In the genomic region with DNA sequence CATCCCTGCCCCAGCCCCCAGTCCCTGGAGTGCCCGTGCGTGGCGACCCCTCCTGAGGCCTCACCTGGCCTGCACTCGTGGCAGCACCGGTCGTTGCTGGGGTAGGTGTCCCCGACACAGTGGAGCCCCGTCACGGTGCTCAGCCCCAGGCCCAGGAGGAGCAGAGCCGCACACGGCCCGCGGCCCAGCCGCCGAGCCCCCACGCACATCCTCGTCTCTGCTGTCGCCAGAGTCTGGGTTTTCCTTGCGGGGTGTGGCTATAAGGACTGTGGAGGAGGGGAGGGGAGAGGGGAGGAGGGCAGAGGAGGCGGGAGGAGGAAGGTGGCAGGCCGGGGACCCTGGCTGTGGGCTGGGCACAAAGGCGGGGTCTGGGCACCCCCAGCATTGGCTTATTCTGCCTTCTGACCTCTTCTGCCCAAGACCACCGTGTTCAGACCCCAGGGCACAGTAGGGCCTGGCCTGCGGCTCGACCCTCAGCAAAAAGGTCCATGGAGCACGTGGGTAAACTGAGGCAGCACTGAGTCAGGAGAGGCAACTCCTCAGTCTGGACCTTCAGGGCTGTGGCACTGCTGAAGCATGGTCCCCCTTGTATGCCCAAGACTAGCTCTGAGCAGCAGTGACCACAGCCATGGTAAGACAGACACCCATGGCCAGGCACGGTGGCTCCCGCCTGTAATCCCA, we compare ENCODE assay signal across 12 cellular contexts. TPM values are rescaled to one million over a fixed set of nuclear protein-coding genes. Genes with fewer than 3 reads are reported as not detected.
DNase-seq lines count a peak whose midpoint lies in the region; ATAC-seq and TF ChIP-seq lines count a peak whose summit lies in the region.
"Had no signal": no experiment of that assay in that cellular context is flagged by ENCODE, and none has a peak within 500 bp of the region (broad histone marks: within the 10 kb centered on the region; RNA-seq: fewer than 3 reads in every experiment).

TNFRSF4 (minus strand) TSS at position 235 of the 681 bp plus-strand sequence; CDS start at position 209, 26 bp downstream.

- H3K9me3 ChIP-seq in breast epithelium (no peaks in the 10 kb centered on the region), lung (ENCODE audit: control insufficient read depth in 2 of 2, insufficient read depth in 1 of 2, low read length in 1 of 2) (peaks cover 0 to 2% of the 10 kb centered on the region in 2 donors), upper lobe of left lung (no peaks in the 10 kb centered on the region)
- H3K9me3 ChIP-seq: neutrophil had no signal

- TF ChIP-seq CTCF in breast epithelium (IDR thresholded peaks at IDR 0.05) (no peak), MCF 10A (IDR thresholded peaks at IDR 0.05; ENCODE audit: unreplicated experiment) (no peak), lung (IDR thresholded peaks at IDR 0.05; ENCODE audit: control extremely low read depth, extremely low read depth) (no peak), upper lobe of left lung (IDR thresholded peaks at IDR 0.05) (no peak), dorsolateral prefrontal cortex (IDR thresholded peaks at IDR 0.05 in 54 of 56, conservative IDR thresholded peaks at IDR 0.05 in 2 of 56; ENCODE audit: low read depth in 1 of 56, partially characterized antibody in 56 of 56) (no peak)

- H3K36me3 Mint-ChIP-seq in MCF 10A (ENCODE audit: insufficient read depth, unreplicated experiment), result peaks cover 16% of the 10 kb centered on the region
- peaks cover 100% of the 10 kb centered on the region for H3K36me3 Mint-ChIP-seq in activated T-helper 17 cell treated with anti-CD3 and anti-CD28 coated beads, Interleukin-2, amount 50 U/mL, for 72 hours (ENCODE audit: low read depth)

- H3K4me1 ChIP-seq in breast epithelium, result peaks cover 0 to 1% of the 10 kb centered on the region in 2 donors
- peaks cover 0 to 28% of the 10 kb centered on the region in 2 donors for H3K4me1 ChIP-seq in lung (ENCODE audit: control insufficient read depth in 2 of 2, insufficient read depth in 2 of 2, low read length in 2 of 2)
- peaks cover 20 to 46% (median 36%) of the 10 kb centered on the region in 4 donors for H3K4me1 ChIP-seq in upper lobe of left lung

- H3K4me1 Mint-ChIP-seq in MCF 10A (ENCODE audit: insufficient read depth, unreplicated experiment), result peaks cover 1% of the 10 kb centered on the region
- H3K4me1 Mint-ChIP-seq in activated T-helper 17 cell treated with anti-CD3 and anti-CD28 coated beads, Interleukin-2, amount 50 U/mL, for 72 hours, result peaks cover 5% of the 10 kb centered on the region

- no peaks in the 10 kb centered on the region for H3K27me3 ChIP-seq in breast epithelium
- no peaks in the 10 kb centered on the region for H3K27me3 ChIP-seq in lung (ENCODE audit: control insufficient read depth, insufficient read depth)
- no peaks in the 10 kb centered on the region for H3K27me3 ChIP-seq in upper lobe of left lung
- no peaks in the 10 kb centered on the region for H3K27me3 ChIP-seq in dorsolateral prefrontal cortex
- H3K27me3 ChIP-seq: hepatocyte had no signal

- intact Hi-C loops in breast epithelium (cut with DNase I; ENCODE audit: low total_unique reads), result no loop called here
- intact Hi-C loops in MCF 10A (cut with micrococcal nuclease), result no loop called here
- intact Hi-C loops in dorsolateral prefrontal cortex (cut with DNase I), result no loop called here

- H3K4me3 Mint-ChIP-seq in MCF 10A (ENCODE audit: unreplicated experiment), result no peak within 1 kb of the TSS
- H3K4me3 Mint-ChIP-seq in activated T-helper 17 cell treated with anti-CD3 and anti-CD28 coated beads, Interleukin-2, amount 50 U/mL, for 72 hours, result peak within 1 kb of the TSS; percentile 95

- H3K27ac Mint-ChIP-seq in MCF 10A (ENCODE audit: low read depth, unreplicated experiment), result no peak within 1 kb of the TSS
- peak within 1 kb of the TSS; percentile 98 for H3K27ac Mint-ChIP-seq in activated T-helper 17 cell treated with anti-CD3 and anti-CD28 coated beads, Interleukin-2, amount 50 U/mL, for 72 hours

- DNase-seq in breast epithelium (ENCODE audit: low spot score in 2 of 2) (no peak), MCF 10A (ENCODE audit: unreplicated experiment) (no peak), lung (ENCODE audit: low spot score) (no peak), upper lobe of left lung (no peak), dorsolateral prefrontal cortex (no peak)

- no peak for TF ChIP-seq EP300 in upper lobe of left lung (IDR thresholded peaks at IDR 0.05)

- peak; percentile 8 for ATAC-seq in activated T-helper 17 cell treated with anti-CD3 and anti-CD28 coated beads, Interleukin-2, amount 50 U/mL, for 72 hours (replicated peaks)
- ATAC-seq in lung (ENCODE audit: insufficient read depth, low FRiP score) (no peak), upper lobe of left lung (ENCODE audit: low FRiP score in 2 of 2) (no peak), GM19455 (IDR thresholded peaks at IDR 0.05; ENCODE audit: unreplicated experiment) (no peak), HG03045 (IDR thresholded peaks at IDR 0.05; ENCODE audit: unreplicated experiment) (no peak)

- no peaks in the 10 kb centered on the region for H3K27me3 Mint-ChIP-seq in MCF 10A (ENCODE audit: insufficient read depth, unreplicated experiment)
- no peaks in the 10 kb centered on the region for H3K27me3 Mint-ChIP-seq in activated T-helper 17 cell treated with anti-CD3 and anti-CD28 coated beads, Interleukin-2, amount 50 U/mL, for 72 hours

- no peaks in the 10 kb centered on the region for H3K9me3 Mint-ChIP-seq in MCF 10A (ENCODE audit: unreplicated experiment)
- no peaks in the 10 kb centered on the region for H3K9me3 Mint-ChIP-seq in activated T-helper 17 cell treated with anti-CD3 and anti-CD28 coated beads, Interleukin-2, amount 50 U/mL, for 72 hours

- H3K27ac ChIP-seq in breast epithelium (peak within 1 kb of the TSS in 1 of 2 donors; percentile 55), lung (ENCODE audit: low read depth in 1 of 2, low read length in 1 of 2) (peak within 1 kb of the TSS; percentile 51 to 69), upper lobe of left lung (peak within 1 kb of the TSS; percentile 28 to 81 (median 66)), dorsolateral prefrontal cortex (peak within 1 kb of the TSS in 5 of 59 donors; percentile 20 to 51 (median 39))
- H3K27ac ChIP-seq: hepatocyte, neutrophil, VCaP had no signal

- POLR2A ChIA-PET in MCF 10A (lab: Yijun Ruan, JAX), result no interaction called here

- 43 to 49% methylated on average over 24 to 28 of the region's 28 CpGs for WGBS in lung, 2 donors
- WGBS in upper lobe of left lung, 2 donors, result 48 to 49% methylated on average over 7 to 18 of the region's 28 CpGs

- TF ChIP-seq POLR2A in breast epithelium (IDR thresholded peaks at IDR 0.05) (no peak), upper lobe of left lung (IDR thresholded peaks at IDR 0.05) (no peak)

- CTCF ChIA-PET in MCF 10A (lab: Yijun Ruan, JAX), result no interaction called here

- BruUV-seq in MCF 10A (replicated peaks; lab: Mats Ljungman, UMichigan), result no TSS peak

- H3K36me3 ChIP-seq in breast epithelium (no peaks in the 10 kb centered on the region), lung (ENCODE audit: control insufficient read depth in 2 of 2, insufficient read depth in 2 of 2, low read length in 2 of 2) (peaks cover 8 to 34% of the 10 kb centered on the region in 2 donors), upper lobe of left lung (peaks cover 9 to 33% (median 27%) of the 10 kb centered on the region in 4 donors)

- H3K4me3 ChIP-seq in breast epithelium, result peak within 1 kb of the TSS; percentile 23 to 60 (median 40)
- H3K4me3 ChIP-seq in lung, result peak within 1 kb of the TSS; percentile 33
- H3K4me3 ChIP-seq in upper lobe of left lung, result peak within 1 kb of the TSS in 3 of 4 donors; percentile 33 to 51 (median 42)
- peak within 1 kb of the TSS in 19 of 59 donors; percentile 4 to 48 (median 29) for H3K4me3 ChIP-seq in dorsolateral prefrontal cortex
- H3K4me3 ChIP-seq: hepatocyte had no signal

RNA-seq across cellular contexts. Expression of gene TNFRSF4, which starts in this region (rescaled TPM):
- total RNA-seq in breast epithelium (1 to 10 TPM in 2 of 3 donors, under 1 TPM in 1; 0.64 to 2.3 (median 1.6) TPM), MCF 10A (2022) (not detected in 2 replicates), lung (1 to 10 TPM; 3.6 to 5.3 TPM), upper lobe of left lung (10 to 100 TPM in 2 of 6 donors, 1 to 10 TPM in 3, under 1 TPM in 1; 0.46 to 15.4 (median 2.4) TPM), dorsolateral prefrontal cortex (1 to 10 TPM in 79 of 120 experiments, under 1 TPM in 36, not detected in 5; 0.31 to 5.8 (median 1.4) TPM)
- total RNA-seq in activated T-helper 17 cell treated with anti-CD3 and anti-CD28 coated beads, Interleukin-2, amount 50 U/mL, for 72 hours, result 1,000 to 10,000 TPM in 1 of 2 donors, 100 to 1,000 TPM in 1; 384 to 1,007 TPM
- 10 to 100 TPM in 1 of 2 donors, 1 to 10 TPM in 1; 8.5 to 11.3 TPM for polyA plus RNA-seq in lung
- total RNA-seq: hepatocyte, M059J had no signal
- polyA plus RNA-seq: hepatocyte had no signal

Comparison
In these comparisons a context has a peak if more than half of its experiments do, and no peak if none do; other contexts are left out.
1. RNA of gene TNFRSF4 (total RNA-seq): 384 to 1,007 TPM in activated T-helper 17 cell treated with anti-CD3 and anti-CD28 coated beads, Interleukin-2, amount 50 U/mL, for 72 hours; 3.6 to 5.3 TPM in lung, 0.46 to 15.4 TPM in upper lobe of left lung, 0.64 to 2.3 TPM in breast epithelium, 0.31 to 5.8 TPM in dorsolateral prefrontal cortex and not detected in MCF 10A; every median in the first group is over 10 times any median in the second.